In the genomic region with DNA sequence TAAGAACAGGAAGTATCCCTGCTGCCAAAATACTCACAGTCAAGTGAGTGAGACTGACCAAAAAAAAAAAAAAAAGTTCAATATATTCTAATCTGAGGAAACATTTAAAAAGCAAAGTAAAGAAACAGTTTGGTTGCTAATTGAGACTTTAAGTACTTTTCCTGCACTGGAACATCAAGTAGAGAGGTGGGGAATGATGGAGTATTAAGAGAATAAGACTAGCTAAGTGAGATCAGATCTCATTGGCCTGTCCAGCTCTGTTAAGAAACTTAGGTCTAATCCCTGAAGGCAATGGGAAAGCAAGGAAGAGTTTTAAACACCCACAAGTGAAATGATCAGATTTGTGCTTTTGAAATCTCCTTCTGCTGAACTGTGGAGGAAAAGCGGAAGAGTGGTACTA, we compare ENCODE assay signal across 26 cellular contexts.
"Had no signal": no experiment of that assay in that cellular context is flagged by ENCODE, and none has a peak within 500 bp of the region (broad histone marks: within the 10 kb centered on the region; RNA-seq: fewer than 3 reads in every experiment).

No MANE protein-coding gene starts in this region.

- H3K9me3 ChIP-seq: esophagus muscularis mucosa, gastroesophageal sphincter, heart left ventricle, mucosa of descending colon, neutrophil, right lobe of liver, suprapubic skin had no signal

- DNase-seq: effector CD8-positive, alpha-beta T cell; endodermal cell; foreskin keratinocyte; heart left ventricle; kidney; mesenchymal stem cell; mucosa of descending colon; naive B cell; right lobe of liver; small intestine; stimulated activated CD4-positive, alpha-beta T cell treated with anti-CD3 and anti-CD28 coated beads, Interleukin-15, amount 100 ng/mL, for 24 hours; stimulated activated CD4-positive, alpha-beta T cell treated with anti-CD3 and anti-CD28 coated beads, Interleukin-2, amount 100 ng/mL, for 48 hours; stimulated activated naive B cell treated with anti-CD40 and anti-IgM and Interleukin-4, amounts not matched to agents 10 μg/mL and 1 μg/mL and 100 μg/mL, for 72 hours; stimulated activated naive CD8-positive, alpha-beta T cell treated with anti-CD3 and anti-CD28 coated beads, Interleukin-15, amount 100 ng/mL, for 72 hours; trophoblast cell had no signal

- H3K4me3 Mint-ChIP-seq: endodermal cell; mesothelial cell of epicardium; naive B cell; natural killer cell treated with Interleukin-12 subunit alpha and Interleukin-12 subunit beta and Interleukin-15 and Interleukin-18, amount 100 ng/mL, for 72 hours; neural crest cell; stimulated activated naive B cell treated with anti-CD40 and anti-IgM and Interleukin-4, amounts not matched to agents 10 μg/mL and 1 μg/mL and 100 μg/mL, for 72 hours; stimulated activated naive CD8-positive, alpha-beta T cell treated with anti-CD3 and anti-CD28 coated beads, Interleukin-15, amount 100 ng/mL, for 72 hours had no signal

- H3K4me1 ChIP-seq: foreskin keratinocyte had no signal

- ATAC-seq: foreskin keratinocyte; gastroesophageal sphincter; heart left ventricle; left lobe of liver; mucosa of descending colon; natural killer cell treated with Interleukin-12 subunit alpha and Interleukin-12 subunit beta and Interleukin-15 and Interleukin-18, amount 100 ng/mL, for 72 hours; right lobe of liver; stimulated activated naive B cell treated with anti-CD40 and anti-IgM and Interleukin-4, amounts not matched to agents 10 μg/mL and 1 μg/mL and 100 μg/mL, for 72 hours; stimulated activated naive CD8-positive, alpha-beta T cell treated with anti-CD3 and anti-CD28 coated beads, Interleukin-15, amount 100 ng/mL, for 72 hours had no signal

- H3K4me3 ChIP-seq: esophagus muscularis mucosa, gastroesophageal sphincter, heart left ventricle, hepatocyte, mucosa of descending colon, right lobe of liver, suprapubic skin had no signal

- H3K27me3 ChIP-seq: esophagus muscularis mucosa, foreskin keratinocyte, gastroesophageal sphincter, heart left ventricle, hepatocyte, neutrophil, right lobe of liver, suprapubic skin had no signal

- H3K36me3 Mint-ChIP-seq: mesothelial cell of epicardium; naive B cell; natural killer cell treated with Interleukin-12 subunit alpha and Interleukin-12 subunit beta and Interleukin-15 and Interleukin-18, amount 100 ng/mL, for 72 hours had no signal

- H3K36me3 ChIP-seq: gastroesophageal sphincter, neutrophil, right lobe of liver, suprapubic skin had no signal

- H3K27ac Mint-ChIP-seq: endodermal cell; mesothelial cell of epicardium; naive B cell; natural killer cell treated with Interleukin-12 subunit alpha and Interleukin-12 subunit beta and Interleukin-15 and Interleukin-18, amount 100 ng/mL, for 72 hours; progenitor cell of endocrine pancreas; stimulated activated naive B cell treated with anti-CD40 and anti-IgM and Interleukin-4, amounts not matched to agents 10 μg/mL and 1 μg/mL and 100 μg/mL, for 72 hours had no signal

- H3K27me3 Mint-ChIP-seq: naive B cell; natural killer cell treated with Interleukin-12 subunit alpha and Interleukin-12 subunit beta and Interleukin-15 and Interleukin-18, amount 100 ng/mL, for 72 hours; progenitor cell of endocrine pancreas; stimulated activated naive B cell treated with anti-CD40 and anti-IgM and Interleukin-4, amounts not matched to agents 10 μg/mL and 1 μg/mL and 100 μg/mL, for 72 hours; stimulated activated naive CD8-positive, alpha-beta T cell treated with anti-CD3 and anti-CD28 coated beads, Interleukin-15, amount 100 ng/mL, for 72 hours had no signal

- H3K9me3 Mint-ChIP-seq: endodermal cell; naive B cell; natural killer cell treated with Interleukin-12 subunit alpha and Interleukin-12 subunit beta and Interleukin-15 and Interleukin-18, amount 100 ng/mL, for 72 hours; neural crest cell; stimulated activated naive B cell treated with anti-CD40 and anti-IgM and Interleukin-4, amounts not matched to agents 10 μg/mL and 1 μg/mL and 100 μg/mL, for 72 hours; stimulated activated naive CD8-positive, alpha-beta T cell treated with anti-CD3 and anti-CD28 coated beads, Interleukin-15, amount 100 ng/mL, for 72 hours had no signal

- H3K27ac ChIP-seq: esophagus muscularis mucosa, foreskin keratinocyte, gastroesophageal sphincter, heart left ventricle, hepatocyte, neutrophil, parathyroid adenoma, right lobe of liver, suprapubic skin had no signal
